In genomic region chr12:62785941-62786559, GRCh38 we compare ENCODE assay signal across 8 cellular contexts.
DNase-seq lines count a peak whose midpoint lies in the region; ATAC-seq and TF ChIP-seq lines count a peak whose summit lies in the region.

No MANE protein-coding gene starts in this region.

- ATAC-seq in activated CD8-positive, alpha-beta T cell treated with anti-CD3 and anti-CD28 coated beads for 36 hours, result peak; percentile 96
- ATAC-seq in left cardiac atrium, result peak; percentile 70 to 83
- no peak for ATAC-seq in GM19023 (IDR thresholded peaks at IDR 0.05; ENCODE audit: unreplicated experiment)
- no peak for ATAC-seq in GM21619 (IDR thresholded peaks at IDR 0.05; ENCODE audit: unreplicated experiment)

- peak overlapping the region; percentile 28 for H3K27ac Mint-ChIP-seq in activated CD8-positive, alpha-beta T cell treated with anti-CD3 and anti-CD28 coated beads for 36 hours
- peak overlapping the region; percentile 72 for H3K27ac Mint-ChIP-seq in stimulated activated naive CD8-positive, alpha-beta T cell treated with anti-CD3 and anti-CD28 coated beads, Interleukin-15, Interleukin-2, amounts not matched to agents 100 ng/mL and 50 ng/mL, for 24 hours

- POLR2A ChIA-PET in activated CD8-positive, alpha-beta T cell treated with anti-CD3 and anti-CD28 coated beads for 36 hours (lab: Charles Lee), result no interaction called here

- intact Hi-C loops in activated CD8-positive, alpha-beta T cell treated with anti-CD3 and anti-CD28 coated beads for 36 hours (cut with micrococcal nuclease), result no loop called here
- intact Hi-C loops in left cardiac atrium (cut with DNase I), result no loop called here

- peak; percentile 8 for DNase-seq in stimulated activated CD4-positive, alpha-beta T cell treated with anti-CD3 and anti-CD28 coated beads, Interleukin-1b, Interleukin-23, amount 100 ng/mL, for 48 hours
- no peak for DNase-seq in stimulated activated CD4-positive, alpha-beta T cell treated with anti-CD3 and anti-CD28 coated beads, Interleukin-4, amount 100 ng/mL, for 1 hour
- DNase-seq in activated CD8-positive, alpha-beta T cell treated with anti-CD3 and anti-CD28 coated beads for 36 hours, result peak; percentile 44
- peak; percentile 69 for DNase-seq in left cardiac atrium
- no peak for DNase-seq in SHP77 treated with DMSO at 0.1 percent for 48 hours (lab: John Stamatoyannopoulos, UW)

- H3K4me1 Mint-ChIP-seq in activated CD8-positive, alpha-beta T cell treated with anti-CD3 and anti-CD28 coated beads for 36 hours (ENCODE audit: low read depth), result peaks cover 11% of the 10 kb centered on the region
- peaks cover 15% of the 10 kb centered on the region for H3K4me1 Mint-ChIP-seq in stimulated activated naive CD8-positive, alpha-beta T cell treated with anti-CD3 and anti-CD28 coated beads, Interleukin-15, Interleukin-2, amounts not matched to agents 100 ng/mL and 50 ng/mL, for 24 hours (ENCODE audit: low read depth)

- CTCF ChIA-PET in activated CD8-positive, alpha-beta T cell treated with anti-CD3 and anti-CD28 coated beads for 36 hours (lab: Charles Lee), result interaction anchor here (1.3 to 1.4 kb wide), 2 partner anchors 9 to 351 kb away, joined by 3 to 6 read pairs; no protein-coding TSS in a partner anchor

- H3K27me3 Mint-ChIP-seq in activated CD8-positive, alpha-beta T cell treated with anti-CD3 and anti-CD28 coated beads for 36 hours, result peaks cover 11% of the 10 kb centered on the region
- no peaks in the 10 kb centered on the region for H3K27me3 Mint-ChIP-seq in stimulated activated naive CD8-positive, alpha-beta T cell treated with anti-CD3 and anti-CD28 coated beads, Interleukin-15, Interleukin-2, amounts not matched to agents 100 ng/mL and 50 ng/mL, for 24 hours

- H3K9me3 Mint-ChIP-seq in activated CD8-positive, alpha-beta T cell treated with anti-CD3 and anti-CD28 coated beads for 36 hours, result no peaks in the 10 kb centered on the region
- H3K9me3 Mint-ChIP-seq in stimulated activated naive CD8-positive, alpha-beta T cell treated with anti-CD3 and anti-CD28 coated beads, Interleukin-15, Interleukin-2, amounts not matched to agents 100 ng/mL and 50 ng/mL, for 24 hours, result no peaks in the 10 kb centered on the region

- no peak for TF ChIP-seq CTCF in activated CD8-positive, alpha-beta T cell treated with anti-CD3 and anti-CD28 coated beads for 36 hours (IDR thresholded peaks at IDR 0.05)

- H3K4me3 Mint-ChIP-seq in activated CD8-positive, alpha-beta T cell treated with anti-CD3 and anti-CD28 coated beads for 36 hours, result no peak overlapping the region
- no peak overlapping the region for H3K4me3 Mint-ChIP-seq in stimulated activated naive CD8-positive, alpha-beta T cell treated with anti-CD3 and anti-CD28 coated beads, Interleukin-15, Interleukin-2, amounts not matched to agents 100 ng/mL and 50 ng/mL, for 24 hours

- no peaks in the 10 kb centered on the region for H3K36me3 Mint-ChIP-seq in activated CD8-positive, alpha-beta T cell treated with anti-CD3 and anti-CD28 coated beads for 36 hours (ENCODE audit: low read depth)
- no peaks in the 10 kb centered on the region for H3K36me3 Mint-ChIP-seq in stimulated activated naive CD8-positive, alpha-beta T cell treated with anti-CD3 and anti-CD28 coated beads, Interleukin-15, Interleukin-2, amounts not matched to agents 100 ng/mL and 50 ng/mL, for 24 hours (ENCODE audit: low read depth)

Comparison
In these comparisons a context has a peak if more than half of its experiments do, and no peak if none do; other contexts are left out.
1. DNase-seq: peak in stimulated activated CD4-positive, alpha-beta T cell treated with anti-CD3 and anti-CD28 coated beads, Interleukin-1b, Interleukin-23, amount 100 ng/mL, for 48 hours (single experiment), activated CD8-positive, alpha-beta T cell treated with anti-CD3 and anti-CD28 coated beads for 36 hours (single experiment) and left cardiac atrium (single experiment); none in stimulated activated CD4-positive, alpha-beta T cell treated with anti-CD3 and anti-CD28 coated beads, Interleukin-4, amount 100 ng/mL, for 1 hour (single experiment) and SHP77 treated with DMSO at 0.1 percent for 48 hours (single experiment).
2. ATAC-seq: peak in activated CD8-positive, alpha-beta T cell treated with anti-CD3 and anti-CD28 coated beads for 36 hours (single experiment) and left cardiac atrium (2 of 2); none in GM19023 (single experiment) and GM21619 (single experiment).